ENCODE assay signal across 12 cellular contexts in the genomic region with DNA sequence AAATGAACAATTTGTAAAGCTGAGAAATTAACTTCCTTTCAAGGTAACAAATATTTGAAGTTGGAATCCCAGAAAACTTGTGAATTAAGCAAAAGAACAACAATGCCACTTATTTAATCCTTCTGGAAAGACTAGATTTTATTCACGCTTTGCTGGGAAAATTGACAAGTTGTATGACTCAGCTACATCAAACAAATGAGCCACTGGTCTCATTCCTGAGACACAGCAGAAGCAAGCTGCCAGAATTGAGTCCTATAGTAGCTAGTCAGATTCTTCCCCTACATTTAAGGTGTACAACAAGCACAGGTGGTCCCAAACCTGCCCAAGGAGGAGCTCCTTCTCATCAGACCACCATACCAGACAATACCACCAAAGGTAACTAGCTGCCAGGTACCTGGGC.
DNase-seq lines count a peak whose midpoint lies in the region; TF ChIP-seq lines count a peak whose summit lies in the region.
"Had no signal": no experiment of that assay in that cellular context is flagged by ENCODE, and none has a peak within 500 bp of the region (broad histone marks: within the 10 kb centered on the region; RNA-seq: fewer than 3 reads in every experiment).

No MANE protein-coding gene starts in this region.

- H3K4me3 ChIP-seq in astrocyte of the cerebellum (ENCODE audit: low read depth, low read length) = no peak overlapping the region
- H3K4me3 ChIP-seq: neural progenitor cell had no signal

- TF ChIP-seq CTCF in astrocyte of the cerebellum (IDR thresholded peaks at IDR 0.05; ENCODE audit: low read depth, low read length, missing control alignments) = no peak

- in situ Hi-C loops in astrocyte of the cerebellum (cut with HindIII; ENCODE audit: low sequenced_read_pairs) = no loop called here

- DNase-seq in NCI-H345 (lab: John Stamatoyannopoulos, UW) (peak; percentile 27), NCI-H345 treated with DMSO at 0.1 percent for 48 hours (lab: John Stamatoyannopoulos, UW; ENCODE audit: unreplicated experiment) (no peak), astrocyte of the cerebellum (ENCODE audit: low read depth) (peak; percentile 70), globus pallidus (ENCODE audit: low spot score) (peak; percentile 77), superior temporal gyrus (ENCODE audit: extremely low spot score) (peak; percentile 88), DMS 273 (lab: John Stamatoyannopoulos, UW; ENCODE audit: unreplicated experiment) (no peak), NCI-H2227 (lab: John Stamatoyannopoulos, UW; ENCODE audit: unreplicated experiment) (no peak)
- DNase-seq in activated naive CD4-positive, alpha-beta T cell treated with anti-CD3 and anti-CD28 coated beads, Interleukin-2, amount 50 U/mL, for 16 hours = no peak
- DNase-seq: NCI-H1694; stimulated activated CD4-positive, alpha-beta T cell treated with anti-CD3 and anti-CD28 coated beads, Interleukin-2, amount 100 ng/mL, for 24 hours; stimulated activated naive CD8-positive, alpha-beta T cell treated with anti-CD3 and anti-CD28 coated beads, Interleukin-15, Interleukin-2, amounts not matched to agents 100 U/mL and 50 U/mL, for 24 hours had no signal

Comparison
In these comparisons a context has a peak if more than half of its experiments do, and no peak if none do; other contexts are left out.
1. DNase-seq: peak in NCI-H345 (single experiment), astrocyte of the cerebellum (single experiment), globus pallidus (single experiment) and superior temporal gyrus (single experiment); none in NCI-H345 treated with DMSO at 0.1 percent for 48 hours (single experiment), DMS 273 (single experiment), activated naive CD4-positive, alpha-beta T cell treated with anti-CD3 and anti-CD28 coated beads, Interleukin-2, amount 50 U/mL, for 16 hours (single experiment) and NCI-H2227 (single experiment).